Comparison of ENCODE assay signal across 16 cellular contexts in genomic region chr11:20438637-20439036, GRCh38. TPM values are rescaled to one million over a fixed set of nuclear protein-coding genes. Genes with fewer than 3 reads are reported as not detected.
DNase-seq lines count a peak whose midpoint lies in the region; TF ChIP-seq lines count a peak whose summit lies in the region.
"Had no signal": no experiment of that assay in that cellular context is flagged by ENCODE, and none has a peak within 500 bp of the region (broad histone marks: within the 10 kb centered on the region; RNA-seq: fewer than 3 reads in every experiment).

No MANE protein-coding gene starts in this region.

- H3K27me3 ChIP-seq in breast epithelium (no peaks in the 10 kb centered on the region), neuronal stem cell (ENCODE audit: control insufficient read depth in 3 of 3, insufficient read depth in 3 of 3, low read depth in 1 of 3, low read length in 3 of 3) (no peaks in the 10 kb centered on the region)
- H3K27me3 ChIP-seq: BLaER1 had no signal

- no peak overlapping the region for H2BK12ac ChIP-seq in neuronal stem cell (ENCODE audit: low read length)

- H2AFZ ChIP-seq in neuronal stem cell (ENCODE audit: low read length): no peak overlapping the region

- peak overlapping the region; percentile 12 for H3K18ac ChIP-seq in neuronal stem cell (ENCODE audit: low read length)

- no TSS peak for BruUV-seq in MCF 10A (replicated peaks; lab: Mats Ljungman, UMichigan)

- no peak overlapping the region for H3K4ac ChIP-seq in neuronal stem cell (ENCODE audit: low read length)

- TF ChIP-seq POLR2A in breast epithelium (IDR thresholded peaks at IDR 0.05): no peak

- POLR2A ChIA-PET in MCF 10A (lab: Yijun Ruan, JAX): no interaction called here

- no peak overlapping the region for H3K27ac ChIP-seq in breast epithelium
- H3K27ac ChIP-seq in neuronal stem cell (replicated peaks; ENCODE audit: low read length): no peak overlapping the region
- H3K27ac ChIP-seq: BLaER1 had no signal

- no peak overlapping the region for H4K91ac ChIP-seq in neuronal stem cell (ENCODE audit: low read depth, low read length, poor library complexity)

- H3K4me1 ChIP-seq in breast epithelium: no peaks in the 10 kb centered on the region
- no peaks in the 10 kb centered on the region for H3K4me1 ChIP-seq in neuronal stem cell (ENCODE audit: control insufficient read depth in 2 of 2, insufficient read depth in 1 of 2, low read depth in 1 of 2, low read length in 2 of 2)
- H3K4me1 ChIP-seq: BLaER1 had no signal

- H3K36me3 Mint-ChIP-seq in MCF 10A (ENCODE audit: insufficient read depth, unreplicated experiment): peaks cover 18% of the 10 kb centered on the region

- H2BK15ac ChIP-seq in neuronal stem cell (ENCODE audit: low read length): no peak overlapping the region

- H3K9ac ChIP-seq in neuronal stem cell (ENCODE audit: low read depth, low read length, poor library complexity): no peak overlapping the region
- H3K9ac ChIP-seq: BLaER1 had no signal

- no peak overlapping the region for H3K14ac ChIP-seq in neuronal stem cell (ENCODE audit: low read length)

- H4K8ac ChIP-seq in neuronal stem cell (ENCODE audit: low read depth, low read length): no peak overlapping the region

- H3K27me3 Mint-ChIP-seq in MCF 10A (ENCODE audit: insufficient read depth, unreplicated experiment): no peaks in the 10 kb centered on the region
- H3K27me3 Mint-ChIP-seq: CD4-positive, alpha-beta memory T cell had no signal

- H3K4me3 ChIP-seq in breast epithelium (no peak overlapping the region), choroid plexus epithelial cell (ENCODE audit: low read depth, low read length) (no peak overlapping the region), neuronal stem cell (ENCODE audit: low read length in 2 of 2) (no peak overlapping the region)
- H3K4me3 ChIP-seq: BLaER1 had no signal

- no peaks in the 10 kb centered on the region for H3K79me1 ChIP-seq in neuronal stem cell (ENCODE audit: low read depth, low read length)

- no peak overlapping the region for H3K23ac ChIP-seq in neuronal stem cell (ENCODE audit: low read depth, low read length, poor library complexity)

- DNase-seq in MCF 10A (ENCODE audit: unreplicated experiment): no peak
- DNase-seq in breast epithelium (ENCODE audit: low spot score in 2 of 2): no peak
- DNase-seq in H4 (ENCODE audit: low spot score): peak; percentile 12
- no peak for DNase-seq in choroid plexus epithelial cell (ENCODE audit: low read depth)
- DNase-seq in neuronal stem cell (ENCODE audit: low spot score): no peak
- no peak for DNase-seq in activated gamma-delta T cell treated with Interleukin-2 at 50 U/mL for 16 hours
- no peak for DNase-seq in NCI-H2029 treated with DMSO at 0.1 percent for 48 hours (lab: John Stamatoyannopoulos, UW)
- DNase-seq: 8988T, DMS153, DMS79, GDM1, GOT3, H9 had no signal

- H2AK5ac ChIP-seq in neuronal stem cell (ENCODE audit: low read depth, low read length): no peak overlapping the region

- H2BK120ac ChIP-seq in neuronal stem cell (ENCODE audit: low read depth, low read length): no peak overlapping the region

- H3K36me3 ChIP-seq in breast epithelium (no peaks in the 10 kb centered on the region), neuronal stem cell (replicated peaks in 1 of 2; ENCODE audit: control insufficient read depth in 2 of 2, insufficient read depth in 2 of 2, low read length in 2 of 2) (peaks cover 0 to 9% of the 10 kb centered on the region in 2 donors)

- peaks cover 3% of the 10 kb centered on the region for H3K4me1 Mint-ChIP-seq in MCF 10A (ENCODE audit: insufficient read depth, unreplicated experiment)

- WGBS in neuronal stem cell (ENCODE audit: extremely low coverage in 2 of 2, insufficient read length in 2 of 2, insufficient replicate concordance in 1 of 2), 2 donors: no CpG with 5 or more reads among the region's 2 CpGs

- no peak overlapping the region for H3K4me3 Mint-ChIP-seq in MCF 10A (ENCODE audit: unreplicated experiment)
- H3K4me3 Mint-ChIP-seq: CD14-positive monocyte; CD4-positive, alpha-beta memory T cell; H9 had no signal

- no peak overlapping the region for H2BK5ac ChIP-seq in neuronal stem cell (ENCODE audit: low read length)

- CTCF ChIA-PET in MCF 10A (lab: Yijun Ruan, JAX): interaction anchor here (0.7 to 3.5 kb wide), 3 partner anchors 42 to 535 kb away, joined by 3 to 23 read pairs (median 5); no protein-coding TSS in a partner anchor

- peak overlapping the region; percentile 57 for H3K27ac Mint-ChIP-seq in MCF 10A (ENCODE audit: low read depth, unreplicated experiment)

- no peak overlapping the region for H3K4me2 ChIP-seq in neuronal stem cell (ENCODE audit: insufficient read depth, low read length, poor library complexity, severe bottlenecking)
- H3K4me2 ChIP-seq: BLaER1 had no signal

- intact Hi-C loops in MCF 10A (cut with micrococcal nuclease) (no loop called here), breast epithelium (cut with DNase I; ENCODE audit: low total_unique reads) (no loop called here)

- H3K9me3 ChIP-seq in breast epithelium (no peaks in the 10 kb centered on the region), neuronal stem cell (replicated peaks in 1 of 2; ENCODE audit: control insufficient read depth in 2 of 2, insufficient read depth in 1 of 2, low read depth in 1 of 2, low read length in 2 of 2) (no peaks in the 10 kb centered on the region)
- H3K9me3 ChIP-seq: BLaER1 had no signal

- H3K9me3 Mint-ChIP-seq in MCF 10A (ENCODE audit: unreplicated experiment): no peaks in the 10 kb centered on the region
- H3K9me3 Mint-ChIP-seq: CD4-positive, alpha-beta memory T cell; H9 had no signal

- TF ChIP-seq CTCF in MCF 10A (IDR thresholded peaks at IDR 0.05; ENCODE audit: unreplicated experiment) (no peak), breast epithelium (IDR thresholded peaks at IDR 0.05) (no peak), choroid plexus epithelial cell (conservative IDR thresholded peaks at IDR 0.05; ENCODE audit: low read depth, low read length) (peak; percentile 7)

RNA-seq across cellular contexts. Expression of gene PRMT3, which starts 51.1 kb away (rescaled TPM):
- total RNA-seq in MCF 10A (2022): 45.1 and 60.1 TPM in 2 replicates
- 10 to 100 TPM; 14.9 to 26.2 (median 18.4) TPM for total RNA-seq in breast epithelium
- 33.7 and 42.4 TPM in 2 replicates for total RNA-seq in H4 (2014; rRNA removed; shearing (Covaris generic))
- polyA plus RNA-seq in neuronal stem cell (2013, experiment 1 of 2): 14.5 TPM
- polyA plus RNA-seq in neuronal stem cell (2013, experiment 2 of 2): 14.7 TPM
